1 cellular context compared by ENCODE assay signal in the genomic region with DNA sequence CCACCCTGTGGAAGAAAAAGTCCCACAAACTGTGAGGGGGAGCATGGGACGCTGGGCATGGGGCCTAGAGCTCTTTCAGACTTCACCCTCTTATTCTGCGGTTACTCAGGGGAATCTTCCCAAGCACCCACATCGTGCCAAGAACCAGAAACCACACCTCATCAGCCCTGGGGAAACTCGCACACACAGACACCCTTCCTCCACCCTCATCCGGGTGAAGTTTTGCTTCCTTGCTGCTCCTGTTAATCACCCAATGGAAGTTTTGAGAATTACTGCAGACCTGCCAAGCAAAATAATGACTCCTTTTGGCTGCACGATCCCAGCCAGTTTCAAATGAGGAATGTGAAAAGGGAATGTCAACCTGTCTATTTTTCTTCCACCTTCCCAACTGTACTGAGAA.
TF ChIP-seq lines count a peak whose summit lies in the region.

No MANE protein-coding gene starts in this region.

TF ChIP-seq in IMR-90, 13 proteins besides CTCF, POLR2A, EP300 and RAD21:
- no peak for TF ChIP-seq CEBPB (IDR thresholded peaks at IDR 0.05; ENCODE audit: low read depth, low read length)
- TF ChIP-seq NFE2L2 (IDR thresholded peaks at IDR 0.05; ENCODE audit: low read depth, low read length), result no peak
- no peak for TF ChIP-seq MXI1 (IDR thresholded peaks at IDR 0.05; ENCODE audit: borderline replicate concordance, low read depth, low read length)
- TF ChIP-seq, protein P1, sequence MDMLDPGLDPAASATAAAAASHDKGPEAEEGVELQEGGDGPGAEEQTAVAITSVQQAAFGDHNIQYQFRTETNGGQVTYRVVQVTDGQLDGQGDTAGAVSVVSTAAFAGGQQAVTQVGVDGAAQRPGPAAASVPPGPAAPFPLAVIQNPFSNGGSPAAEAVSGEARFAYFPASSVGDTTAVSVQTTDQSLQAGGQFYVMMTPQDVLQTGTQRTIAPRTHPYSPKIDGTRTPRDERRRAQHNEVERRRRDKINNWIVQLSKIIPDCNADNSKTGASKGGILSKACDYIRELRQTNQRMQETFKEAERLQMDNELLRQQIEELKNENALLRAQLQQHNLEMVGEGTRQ (IDR thresholded peaks at IDR 0.05; ENCODE audit: low read depth, low read length), result no peak
- no peak for TF ChIP-seq FOS (IDR thresholded peaks at IDR 0.05; ENCODE audit: low read depth, low read length)
- TF ChIP-seq SMC3 (IDR thresholded peaks at IDR 0.05; ENCODE audit: low read depth, low read length), result no peak
- TF ChIP-seq BHLHE40 (IDR thresholded peaks at IDR 0.05; ENCODE audit: low read depth, low read length), result no peak
- TF ChIP-seq CHD1 (IDR thresholded peaks at IDR 0.05; ENCODE audit: low read depth, low read length), result no peak
- TF ChIP-seq ELK1 (IDR thresholded peaks at IDR 0.05; ENCODE audit: borderline replicate concordance, low read depth, low read length), result no peak
- no peak for TF ChIP-seq MAFK (IDR thresholded peaks at IDR 0.05; ENCODE audit: low read depth, low read length)
- no peak for TF ChIP-seq RCOR1 (IDR thresholded peaks at IDR 0.05; ENCODE audit: insufficient replicate concordance, low read length)
- no peak for TF ChIP-seq RFX5 (IDR thresholded peaks at IDR 0.05; ENCODE audit: low read depth, low read length)
- no peak for TF ChIP-seq MAZ (IDR thresholded peaks at IDR 0.05; ENCODE audit: borderline replicate concordance, low read depth, low read length)
TF ChIP-seq in IMR-90: peak in this region for 0.
